ENCODE assay signal across 19 cellular contexts in the genomic region with DNA sequence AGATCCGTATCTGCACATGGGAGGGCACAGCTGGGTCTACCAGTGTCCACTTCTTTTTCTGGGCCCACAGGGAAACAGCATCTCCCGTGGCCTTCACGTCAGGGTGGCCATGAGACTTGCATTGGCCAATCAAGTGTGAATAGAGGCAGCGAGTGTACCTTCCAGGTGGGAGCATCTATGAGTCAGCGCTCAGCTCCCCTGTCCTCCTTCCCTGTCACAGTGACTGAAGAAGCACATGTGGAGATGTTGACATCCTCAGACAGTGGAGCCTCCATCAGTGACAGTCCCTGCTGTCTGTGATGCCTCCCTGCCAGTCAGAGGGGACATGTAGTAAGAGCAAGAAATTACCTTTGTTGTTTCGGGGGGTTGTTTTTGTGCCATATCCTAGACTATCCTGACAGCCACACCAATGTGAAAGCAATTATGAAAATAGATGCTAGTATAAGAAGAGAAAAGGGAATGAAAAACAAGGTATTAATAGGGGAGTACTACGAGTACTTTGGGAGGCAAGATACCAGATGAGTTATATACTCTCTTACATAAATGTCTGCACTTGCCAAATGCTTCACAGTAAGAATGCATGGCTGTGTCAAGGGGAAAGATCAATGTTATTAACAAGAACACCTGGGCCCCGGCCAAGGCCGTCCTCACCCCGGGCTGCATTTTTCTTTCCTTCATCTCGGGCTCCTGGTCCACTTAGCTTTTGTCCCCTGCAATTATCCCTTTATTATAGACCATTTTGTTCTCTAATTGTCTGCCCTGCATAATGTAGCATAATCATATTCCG.
"Had no signal": no experiment of that assay in that cellular context is flagged by ENCODE, and none has a peak within 500 bp of the region (broad histone marks: within the 10 kb centered on the region; RNA-seq: fewer than 3 reads in every experiment).

No MANE protein-coding gene starts in this region.

- H3K9me3 Mint-ChIP-seq: activated CD4-positive, alpha-beta memory T cell treated with anti-CD3 and anti-CD28 coated beads, Interleukin-2, amount 10 ng/mL, durations not matched to agents 7 days and 5 days; activated T-cell treated with anti-CD3 and anti-CD28 coated beads, Interleukin-2, amount 50 U/mL, for 4 hours; nephron progenitor cell; WTC11 had no signal

- H3K36me3 ChIP-seq: esophagus muscularis mucosa, lower lobe of right lung, ovary, stomach, upper lobe of left lung had no signal

- H3K4me3 Mint-ChIP-seq: activated CD4-positive, alpha-beta memory T cell treated with anti-CD3 and anti-CD28 coated beads, Interleukin-2, amount 10 ng/mL, durations not matched to agents 7 days and 5 days; activated T-cell treated with anti-CD3 and anti-CD28 coated beads, Interleukin-2, amount 50 U/mL, for 4 hours; nephron progenitor cell; T-helper 17 cell; WTC11 had no signal

- H3K36me3 Mint-ChIP-seq: WTC11 had no signal

- H3K27ac Mint-ChIP-seq: activated CD4-positive, alpha-beta memory T cell treated with anti-CD3 and anti-CD28 coated beads, Interleukin-2, amount 10 ng/mL, durations not matched to agents 7 days and 5 days; nephron progenitor cell; T-helper 17 cell; WTC11 had no signal

- H3K4me1 ChIP-seq: lower lobe of right lung, testis, upper lobe of left lung had no signal

- H3K27me3 ChIP-seq: ovary, testis, upper lobe of left lung had no signal

- ATAC-seq: activated T-cell treated with anti-CD3 and anti-CD28 coated beads, Interleukin-2, amount 50 U/mL, for 4 hours; lower lobe of right lung; T-helper 17 cell; WTC11 had no signal

- H3K4me1 Mint-ChIP-seq: activated CD4-positive, alpha-beta memory T cell treated with anti-CD3 and anti-CD28 coated beads, Interleukin-2, amount 10 ng/mL, durations not matched to agents 7 days and 5 days; T-helper 17 cell; WTC11 had no signal

- H3K9me3 ChIP-seq: esophagus muscularis mucosa, lower lobe of right lung, ovary, stomach, testis, upper lobe of left lung had no signal

- H3K4me3 ChIP-seq: coronary artery, esophagus muscularis mucosa, lower lobe of right lung, ovary, stomach, testis, upper lobe of left lung had no signal

- H3K27ac ChIP-seq: coronary artery, lower lobe of right lung, ovary, stomach, testis, upper lobe of left lung had no signal

- DNase-seq: activated CD4-positive, alpha-beta memory T cell treated with anti-CD3 and anti-CD28 coated beads, Interleukin-2, amount 10 ng/mL, durations not matched to agents 7 days and 5 days; activated CD4-positive, alpha-beta T cell treated with anti-CD3 and anti-CD28 coated beads for 4 hours; activated effector memory CD4-positive, alpha-beta T cell treated with Interleukin-2 at 50 U/mL for 16 hours; activated naive CD4-positive, alpha-beta T cell treated with anti-CD3 and anti-CD28 coated beads, Interleukin-2, amount 50 U/mL, for 16 hours; activated T-cell treated with anti-CD3 and anti-CD28 coated beads, Interleukin-2, amount 50 U/mL, for 4 hours; effector CD4-positive, alpha-beta T cell; kidney glomerular epithelial cell; lower lobe of right lung; nephron progenitor cell; stimulated activated CD4-positive, alpha-beta T cell treated with anti-CD3 and anti-CD28 coated beads, Interleukin-12 subunit alpha, Interleukin-12 subunit beta, amount 100 ng/mL, for 4 hours; stimulated activated CD4-positive, alpha-beta T cell treated with anti-CD3 and anti-CD28 coated beads, Interleukin-2, amount 100 ng/mL, for 24 hours; stomach; T-helper 17 cell; testis; upper lobe of left lung had no signal
